8 cellular contexts compared by ENCODE assay signal in genomic region chr3:197750863-197751737, GRCh38.
DNase-seq lines count a peak whose midpoint lies in the region; ATAC-seq and TF ChIP-seq lines count a peak whose summit lies in the region.

No MANE protein-coding gene starts in this region.

- DNase-seq in Ammon's horn (ENCODE audit: low spot score): peak; percentile 32
- DNase-seq in cardiac fibroblast (ENCODE audit: low read depth in 2 of 2): peak; percentile 49 to 60
- DNase-seq in kidney glomerular epithelial cell (lab: John Stamatoyannopoulos, UW): peak; percentile 32
- DNase-seq in stimulated activated CD4-positive, alpha-beta T cell treated with anti-CD3 and anti-CD28 coated beads, Interleukin-1b, Interleukin-23, amount 100 ng/mL, for 48 hours: peak; percentile 58
- DNase-seq in cerebellar nuclear complex (lab: John Stamatoyannopoulos, UW): no peak

- peak overlapping the region; percentile 85; the same call in 1 of the 2 replicates for H3K27ac ChIP-seq in HEK293 (ENCODE audit: extremely low read depth, low read depth, low read length)

- H3K36me3 ChIP-seq in HEK293 (ENCODE audit: control insufficient read depth in 2 of 2, insufficient read depth in 1 of 2, low read length in 2 of 2): no peaks in the 10 kb centered on the region

- ATAC-seq in GM18870 (IDR thresholded peaks at IDR 0.05; ENCODE audit: unreplicated experiment): no peak

- CTCF ChIA-PET in HEK293 (lab: Yijun Ruan, JAX): no interaction called here

- H3K27me3 Mint-ChIP-seq in T-helper 1 cell treated with Interleukin-12 subunit alpha and Interleukin-12 subunit beta and Interleukin-4 antibody, amounts not matched to agents 30 μg/mL and 1 μg/mL, for 36 hours (ENCODE audit: low read depth): peaks cover 4% of the 10 kb centered on the region

- H3K36me3 Mint-ChIP-seq in T-helper 1 cell treated with Interleukin-12 subunit alpha and Interleukin-12 subunit beta and Interleukin-4 antibody, amounts not matched to agents 30 μg/mL and 1 μg/mL, for 36 hours (ENCODE audit: low read depth): peaks cover 2% of the 10 kb centered on the region

- H3K4me1 Mint-ChIP-seq in T-helper 1 cell treated with Interleukin-12 subunit alpha and Interleukin-12 subunit beta and Interleukin-4 antibody, amounts not matched to agents 30 μg/mL and 1 μg/mL, for 36 hours (ENCODE audit: low read depth): peaks cover 37% of the 10 kb centered on the region

- H3K4me1 ChIP-seq in HEK293 (ENCODE audit: control insufficient read depth, insufficient read depth, low read length): no peaks in the 10 kb centered on the region

- POLR2A ChIA-PET in HEK293 (lab: Yijun Ruan, JAX): no interaction called here

- H3K9me3 Mint-ChIP-seq in T-helper 1 cell treated with Interleukin-12 subunit alpha and Interleukin-12 subunit beta and Interleukin-4 antibody, amounts not matched to agents 30 μg/mL and 1 μg/mL, for 36 hours: no peaks in the 10 kb centered on the region

- TF ChIP-seq CTCF in HEK293 (tag by site-specific recombination; IDR thresholded peaks at IDR 0.05) (no peak), cardiac fibroblast (IDR thresholded peaks at IDR 0.05; ENCODE audit: low read depth, low read length) (no peak)

- H3K4me3 ChIP-seq in HEK293 (ENCODE audit: low read depth, low read length) (peak overlapping the region; percentile 77), cardiac fibroblast (replicated peaks in 1 of 2; ENCODE audit: low read depth in 2 of 2, low read length in 2 of 2) (peak overlapping the region; percentile 79 to 84)

- peak overlapping the region; percentile 94 for H3K4me3 Mint-ChIP-seq in T-helper 1 cell treated with Interleukin-12 subunit alpha and Interleukin-12 subunit beta and Interleukin-4 antibody, amounts not matched to agents 30 μg/mL and 1 μg/mL, for 36 hours

- H3K9me3 ChIP-seq in HEK293 (ENCODE audit: control insufficient read depth, insufficient read depth, low read depth, low read length): no peaks in the 10 kb centered on the region

- peak overlapping the region; percentile 92 for H3K27ac Mint-ChIP-seq in T-helper 1 cell treated with Interleukin-12 subunit alpha and Interleukin-12 subunit beta and Interleukin-4 antibody, amounts not matched to agents 30 μg/mL and 1 μg/mL, for 36 hours

TF ChIP-seq in HEK293, 187 proteins besides CTCF, POLR2A, EP300 and RAD21 (continues in another document):
- TF ChIP-seq ZNF280D (tag by site-specific recombination; IDR thresholded peaks at IDR 0.05) (no peak), AEBP2 (tag by site-specific recombination; IDR thresholded peaks at IDR 0.05; ENCODE audit: borderline replicate concordance) (no peak), ZNF133 (tag by site-specific recombination; IDR thresholded peaks at IDR 0.05) (no peak), EGR2 (tag by site-specific recombination; IDR thresholded peaks at IDR 0.05; ENCODE audit: low read depth) (0 out of 2 replicates have a peak, but pooled peaks have one; percentile 5), ZNF248 (tag by site-specific recombination; IDR thresholded peaks at IDR 0.05) (no peak), IKZF3 (tag by site-specific recombination; IDR thresholded peaks at IDR 0.05) (no peak), ZNF596 (tag by site-specific recombination; IDR thresholded peaks at IDR 0.05) (peak; percentile 72), ZFHX2 (tag by site-specific recombination; conservative IDR thresholded peaks at IDR 0.05) (peak; percentile 58), ZNF48 (tag by site-specific recombination; IDR thresholded peaks at IDR 0.05) (no peak), ZNF354C (tag by site-specific recombination; IDR thresholded peaks at IDR 0.05; ENCODE audit: borderline replicate concordance, low read depth) (no peak), ZBTB44 (tag by site-specific recombination; IDR thresholded peaks at IDR 0.05) (no peak), BCL6B (tag by site-specific recombination; IDR thresholded peaks at IDR 0.05) (no peak), ZNF112 (tag by site-specific recombination; IDR thresholded peaks at IDR 0.05) (no peak), ZNF175 (tag by site-specific recombination; IDR thresholded peaks at IDR 0.05) (no peak), ZNF335 (tag by site-specific recombination; conservative IDR thresholded peaks at IDR 0.05) (peak; percentile 6; the same call in 1 of the 2 replicates), ZNF501 (tag by site-specific recombination; IDR thresholded peaks at IDR 0.05) (no peak), ZXDB (tag by site-specific recombination; IDR thresholded peaks at IDR 0.05) (no peak), PRDM1 (tag by site-specific recombination; IDR thresholded peaks at IDR 0.05) (0 out of 2 replicates have a peak, but pooled peaks have one; percentile 14), ZNF211 (tag by site-specific recombination; IDR thresholded peaks at IDR 0.05; ENCODE audit: low read depth) (no peak), ZNF792 (tag by site-specific recombination; IDR thresholded peaks at IDR 0.05) (no peak)

Comparison
In these comparisons a context has a peak if more than half of its experiments do, and no peak if none do; other contexts are left out.
1. DNase-seq: peak in Ammon's horn (single experiment), cardiac fibroblast (2 of 2), kidney glomerular epithelial cell (single experiment) and stimulated activated CD4-positive, alpha-beta T cell treated with anti-CD3 and anti-CD28 coated beads, Interleukin-1b, Interleukin-23, amount 100 ng/mL, for 48 hours (single experiment); none in cerebellar nuclear complex (0 of 2).